ENCODE assay signal across 8 cellular contexts in the genomic region with DNA sequence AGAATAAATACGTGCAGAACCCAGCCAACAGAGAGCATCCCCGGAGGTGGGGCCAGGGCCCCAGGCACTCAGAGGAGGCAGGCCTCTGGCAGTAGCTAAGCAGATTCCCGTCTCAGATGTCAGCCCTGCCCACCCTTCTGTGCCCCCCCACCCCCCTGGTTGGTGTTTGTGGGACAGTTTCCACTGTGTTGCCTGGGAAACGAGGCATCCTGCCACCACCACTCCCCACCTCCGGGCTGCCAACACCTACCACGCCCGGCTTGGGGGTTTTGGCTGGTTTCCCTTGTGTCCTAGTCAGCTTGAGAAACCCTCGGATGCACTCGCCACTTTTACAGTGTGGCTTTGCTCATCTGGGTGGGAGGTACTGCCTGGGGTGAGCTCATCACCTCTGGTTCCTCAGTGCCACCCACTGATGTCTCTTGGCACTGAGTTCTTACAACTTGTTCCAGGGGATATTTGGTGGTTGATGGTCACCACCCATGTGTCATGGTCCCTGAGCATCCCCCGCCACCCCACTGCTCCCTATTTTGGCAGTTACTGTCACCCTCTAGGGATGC.
DNase-seq lines count a peak whose midpoint lies in the region; ATAC-seq and TF ChIP-seq lines count a peak whose summit lies in the region.

No MANE protein-coding gene starts in this region.

- 28% methylated on average over 9 of the region's 10 CpGs; no CpG with 5 or more reads in 1 of the 2 donors for WGBS in transverse colon (ENCODE audit: low coverage in 1 of 2), 2 donors

- H3K4me3 ChIP-seq in SJSA1, result no peak overlapping the region
- no peak overlapping the region for H3K4me3 ChIP-seq in transverse colon

- H3K4me1 ChIP-seq in SJSA1 (replicated peaks) (peaks cover 31% of the 10 kb centered on the region), transverse colon (peaks cover 0 to 14% (median 4%) of the 10 kb centered on the region in 4 donors)

- H3K36me3 ChIP-seq in SJSA1 (no peaks in the 10 kb centered on the region), transverse colon (no peaks in the 10 kb centered on the region)

- H3K27me3 ChIP-seq in SJSA1 (replicated peaks), result no peaks in the 10 kb centered on the region
- H3K27me3 ChIP-seq in transverse colon, result no peaks in the 10 kb centered on the region

- TF ChIP-seq CTCF in transverse colon (IDR thresholded peaks at IDR 0.05), result no peak

- TF ChIP-seq POLR2A in transverse colon (IDR thresholded peaks at IDR 0.05), result no peak

- H3K9me3 ChIP-seq in SJSA1 (replicated peaks), result no peaks in the 10 kb centered on the region; the same call in 1 of the 2 replicates
- H3K9me3 ChIP-seq in transverse colon, result no peaks in the 10 kb centered on the region

- H3K36me3 Mint-ChIP-seq in activated naive CD4-positive, alpha-beta T cell treated with anti-CD3 and anti-CD28 coated beads, Interleukin-2, amount 50 U/mL, for 72 hours, result peaks cover 0 to 4% of the 10 kb centered on the region in 2 donors

- peak overlapping the region; percentile 9 for H3K27ac ChIP-seq in SJSA1
- H3K27ac ChIP-seq in transverse colon, result no peak overlapping the region

- ATAC-seq in activated naive CD4-positive, alpha-beta T cell treated with anti-CD3 and anti-CD28 coated beads, Interleukin-2, amount 50 U/mL, for 72 hours, result peak; percentile 92 to 95

- peak overlapping the region in 1 of 2 donors; percentile 58 for H3K27ac Mint-ChIP-seq in activated naive CD4-positive, alpha-beta T cell treated with anti-CD3 and anti-CD28 coated beads, Interleukin-2, amount 50 U/mL, for 72 hours

- peaks cover 14 to 15% of the 10 kb centered on the region in 2 donors for H3K9me3 Mint-ChIP-seq in activated naive CD4-positive, alpha-beta T cell treated with anti-CD3 and anti-CD28 coated beads, Interleukin-2, amount 50 U/mL, for 72 hours

- peak; percentile 79 for DNase-seq in HCEC 1CT
- peak; percentile 75 to 82 for DNase-seq in SJSA1 (ENCODE audit: low read depth in 1 of 2, low spot score in 2 of 2)
- DNase-seq in activated naive CD4-positive, alpha-beta T cell treated with anti-CD3 and anti-CD28 coated beads, Interleukin-2, amount 50 U/mL, for 72 hours (ENCODE audit: low spot score in 2 of 2), result peak; percentile 67 to 70
- peak; percentile 72 for DNase-seq in iris pigment epithelial cell (ENCODE audit: low read depth)
- DNase-seq in stimulated activated CD8-positive, alpha-beta memory T cell treated with anti-CD3 and anti-CD28 coated beads, Interleukin-15, amount 100 ng/mL, for 48 hours (ENCODE audit: low read depth in 2 of 2), result peak; percentile 88 to 90
- no peak for DNase-seq in DMS53 treated with DMSO at 0.1 percent for 48 hours (lab: John Stamatoyannopoulos, UW; ENCODE audit: unreplicated experiment)
- no peak for DNase-seq in transverse colon
- no peak for DNase-seq in DMS53 (lab: John Stamatoyannopoulos, UW)

- no peak for TF ChIP-seq EP300 in transverse colon (IDR thresholded peaks at IDR 0.05; ENCODE audit: low read depth)

- in situ Hi-C loops in transverse colon (cut with MboI; ENCODE audit: low pct_ligation_motif_present in 1 of 4, low pct_unique_long_range_greater_than_20kb in 1 of 4, low sequenced_read_pairs in 3 of 4), result no loop called here

- intact Hi-C loops in transverse colon (cut with DNase I; ENCODE audit: low total_unique reads), result no loop called here

Comparison
In these comparisons a context has a peak if more than half of its experiments do, and no peak if none do; other contexts are left out.
1. DNase-seq: peak in HCEC 1CT (single experiment), SJSA1 (2 of 2), activated naive CD4-positive, alpha-beta T cell treated with anti-CD3 and anti-CD28 coated beads, Interleukin-2, amount 50 U/mL, for 72 hours (2 of 2), iris pigment epithelial cell (single experiment) and stimulated activated CD8-positive, alpha-beta memory T cell treated with anti-CD3 and anti-CD28 coated beads, Interleukin-15, amount 100 ng/mL, for 48 hours (2 of 2); none in DMS53 treated with DMSO at 0.1 percent for 48 hours (single experiment), transverse colon (single experiment) and DMS53 (single experiment).